ENCODE assay signal across 27 cellular contexts in genomic region chr7:1393421-1393820, GRCh38.
"Had no signal": no experiment of that assay in that cellular context is flagged by ENCODE, and none has a peak within 500 bp of the region (broad histone marks: within the 10 kb centered on the region; RNA-seq: fewer than 3 reads in every experiment).

No MANE protein-coding gene starts in this region.

- H3K4me3 ChIP-seq: colonic mucosa, esophagus squamous epithelium, gastrocnemius medialis, heart right ventricle, left lung, lower lobe of right lung, mucosa of descending colon had no signal

- H3K27me3 ChIP-seq: colonic mucosa had no signal

- H3K27ac Mint-ChIP-seq: dendritic cell treated with granulocyte-macrophage colony-stimulating factor and Interleukin-4, amounts not matched to agents 40 ng/mL and 50 ng/mL, for 4 days; effector memory CD8-positive, alpha-beta T cell; endodermal cell; mesothelial cell of epicardium had no signal

- H3K36me3 Mint-ChIP-seq: mesothelial cell of epicardium had no signal

- H3K9me3 ChIP-seq: colonic mucosa, gastrocnemius medialis, lower lobe of right lung, mucosa of descending colon had no signal

- DNase-seq: colonic mucosa; cortex of kidney; effector CD8-positive, alpha-beta T cell; effector memory CD8-positive, alpha-beta T cell; endodermal cell; erythroblast; esophagus squamous epithelium; foreskin fibroblast; foreskin melanocyte; gastrocnemius medialis; glutamatergic neuron; head of caudate nucleus; heart right ventricle; hippocampal formation; left cardiac atrium; left ventricle myocardium superior; lower lobe of right lung; mesenchymal stem cell; mucosa of descending colon had no signal

- FAIRE-seq: endometrium, islet of Langerhans, keratinocyte had no signal

- H3K36me3 ChIP-seq: colonic mucosa, esophagus squamous epithelium, gastrocnemius medialis, heart right ventricle, left lung, lower lobe of right lung had no signal

- H3K4me1 ChIP-seq: colonic mucosa, esophagus squamous epithelium, gastrocnemius medialis, heart right ventricle, left lung, lower lobe of right lung had no signal

- ATAC-seq: effector memory CD8-positive, alpha-beta T cell; esophagus mucosa; gastrocnemius medialis; heart right ventricle; left cardiac atrium; left lung; left ventricle myocardium superior; lower lobe of right lung; mucosa of descending colon had no signal

- H3K27ac ChIP-seq: colonic mucosa, epithelial cell of prostate, esophagus squamous epithelium, gastrocnemius medialis, heart right ventricle, left lung, lower lobe of right lung had no signal

- H3K4me3 Mint-ChIP-seq: dendritic cell treated with granulocyte-macrophage colony-stimulating factor and Interleukin-4, amounts not matched to agents 40 ng/mL and 50 ng/mL, for 4 days; effector memory CD8-positive, alpha-beta T cell; endodermal cell; mesothelial cell of epicardium had no signal

- H3K4me1 Mint-ChIP-seq: endodermal cell, mesothelial cell of epicardium had no signal
